ENCODE assay signal across 11 cellular contexts in the genomic region with DNA sequence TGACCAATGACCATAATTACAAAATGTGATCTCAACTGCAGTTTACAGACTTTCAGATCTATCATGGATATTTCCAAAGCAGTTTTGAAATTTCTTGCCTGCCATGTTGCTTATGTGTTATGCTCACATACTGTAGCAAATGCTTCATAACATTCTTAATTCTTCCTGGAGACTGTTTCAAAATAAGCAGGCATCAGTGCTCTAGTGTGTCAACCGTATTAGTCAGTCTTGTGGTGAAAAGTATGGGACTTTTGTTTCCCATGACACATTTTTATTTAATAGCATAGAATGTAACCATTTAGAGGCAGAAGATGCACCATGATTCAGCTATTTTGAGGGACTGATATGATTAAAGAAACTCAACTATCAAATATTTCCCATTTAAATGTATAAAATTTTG. TPM values are rescaled to one million over a fixed set of nuclear protein-coding genes. Genes with fewer than 3 reads are reported as not detected.
DNase-seq lines count a peak whose midpoint lies in the region; ATAC-seq and TF ChIP-seq lines count a peak whose summit lies in the region.
"Had no signal": no experiment of that assay in that cellular context is flagged by ENCODE, and none has a peak within 500 bp of the region (broad histone marks: within the 10 kb centered on the region; RNA-seq: fewer than 3 reads in every experiment).

No MANE protein-coding gene starts in this region.

- no peaks in the 10 kb centered on the region for H4K20me1 ChIP-seq in PC-9 (ENCODE audit: insufficient read depth)

- no peaks in the 10 kb centered on the region for H3K9me2 ChIP-seq in PC-9 (ENCODE audit: insufficient read depth)

- peak overlapping the region; percentile 86; the same call in 1 of the 2 replicates for H3K4me3 ChIP-seq in PC-9
- H3K4me3 ChIP-seq in dorsolateral prefrontal cortex: peak overlapping the region in 24 of 59 donors; percentile 6 to 82 (median 76)

- CTCF ChIA-PET in PC-9 (lab: Charles Lee): interaction anchor here (0.5 to 1.0 kb wide), 3 partner anchors 93 to 1155 kb away, joined by 3 to 11 read pairs (median 4); a partner anchor contains a TSS
- CTCF ChIA-PET in activated CD8-positive, alpha-beta T cell treated with anti-CD3 and anti-CD28 coated beads for 36 hours (lab: Charles Lee): interaction anchor here (1.8 kb wide), 1 partner anchor 90 kb away, joined by 4 read pairs; no protein-coding TSS in a partner anchor

- POLR2A ChIA-PET in PC-9 (lab: Charles Lee; ENCODE audit: unreplicated experiment): no interaction called here
- POLR2A ChIA-PET in activated CD8-positive, alpha-beta T cell treated with anti-CD3 and anti-CD28 coated beads for 36 hours (lab: Charles Lee): no interaction called here

- H3F3A ChIP-seq in PC-9 (ENCODE audit: insufficient read depth, low read depth): peaks cover 20% of the 10 kb centered on the region

- H3K4me1 ChIP-seq in PC-9 (replicated peaks; ENCODE audit: insufficient read depth): peaks cover 30% of the 10 kb centered on the region

- TF ChIP-seq CTCF in PC-9 (conservative IDR thresholded peaks at IDR 0.05): no peak
- TF ChIP-seq CTCF in dorsolateral prefrontal cortex (IDR thresholded peaks at IDR 0.05 in 54 of 56, conservative IDR thresholded peaks at IDR 0.05 in 2 of 56; ENCODE audit: low read depth in 1 of 56, partially characterized antibody in 56 of 56): no peak
- TF ChIP-seq CTCF in osteocyte (IDR thresholded peaks at IDR 0.05): no peak
- no peak for TF ChIP-seq CTCF in activated CD8-positive, alpha-beta T cell treated with anti-CD3 and anti-CD28 coated beads for 36 hours (IDR thresholded peaks at IDR 0.05)

- H3K4me2 ChIP-seq in PC-9: peak overlapping the region; percentile 97

- H3K4me1 Mint-ChIP-seq in osteocyte (ENCODE audit: unreplicated experiment): peaks cover 22% of the 10 kb centered on the region
- peaks cover 4% of the 10 kb centered on the region for H3K4me1 Mint-ChIP-seq in activated CD8-positive, alpha-beta T cell treated with anti-CD3 and anti-CD28 coated beads for 36 hours (ENCODE audit: low read depth)

- H3K9me3 ChIP-seq in PC-9 (ENCODE audit: insufficient read depth, low read depth): no peaks in the 10 kb centered on the region; the same call in 1 of the 2 replicates

- H3K79me2 ChIP-seq in PC-9 (ENCODE audit: low read depth): peaks cover 39% of the 10 kb centered on the region

- intact Hi-C loops in PC-9 (cut with micrococcal nuclease; ENCODE audit: unreplicated experiment) (loop anchor here (10.0 kb wide), 1 partner anchor 247 kb away; no protein-coding TSS in a partner anchor), dorsolateral prefrontal cortex (cut with DNase I) (loop anchor here (5.0 to 10.0 kb wide), 2 partner anchors 177 to 224 kb away; a partner anchor contains a TSS), posterior cingulate gyrus (cut with DNase I) (loop anchor here (5.0 kb wide), 1 partner anchor 224 kb away; a partner anchor contains a TSS)
- intact Hi-C loops in activated CD8-positive, alpha-beta T cell treated with anti-CD3 and anti-CD28 coated beads for 36 hours (cut with micrococcal nuclease): no loop called here

- H3K4me3 Mint-ChIP-seq in osteocyte (ENCODE audit: unreplicated experiment): peak overlapping the region; percentile 67
- no peak overlapping the region for H3K4me3 Mint-ChIP-seq in activated CD8-positive, alpha-beta T cell treated with anti-CD3 and anti-CD28 coated beads for 36 hours

- no TSS peak for BruUV-seq in PC-9 (replicated peaks; lab: Mats Ljungman, UMichigan)

- peak overlapping the region; percentile 63 for H3K27ac Mint-ChIP-seq in osteocyte (ENCODE audit: unreplicated experiment)
- H3K27ac Mint-ChIP-seq in activated CD8-positive, alpha-beta T cell treated with anti-CD3 and anti-CD28 coated beads for 36 hours: no peak overlapping the region

- H2AFZ ChIP-seq in PC-9: no peak overlapping the region; the same call in 1 of the 2 replicates

- ATAC-seq in HG03457 (IDR thresholded peaks at IDR 0.05; ENCODE audit: unreplicated experiment): no peak
- no peak for ATAC-seq in activated CD8-positive, alpha-beta T cell treated with anti-CD3 and anti-CD28 coated beads for 36 hours
- no peak for ATAC-seq in GM21423 (IDR thresholded peaks at IDR 0.05; ENCODE audit: unreplicated experiment)

- H3K36me3 Mint-ChIP-seq in osteocyte (ENCODE audit: unreplicated experiment): no peaks in the 10 kb centered on the region
- no peaks in the 10 kb centered on the region for H3K36me3 Mint-ChIP-seq in activated CD8-positive, alpha-beta T cell treated with anti-CD3 and anti-CD28 coated beads for 36 hours (ENCODE audit: low read depth)

- DNase-seq in ELR (ENCODE audit: low read depth) (peak; percentile 96), PC-9 (peak in 1 of 2 experiments; percentile 91), dorsolateral prefrontal cortex (no peak), osteocyte (ENCODE audit: extremely low spot score, unreplicated experiment) (no peak), posterior cingulate gyrus (no peak)
- DNase-seq in activated CD8-positive, alpha-beta T cell treated with anti-CD3 and anti-CD28 coated beads for 36 hours: no peak
- DNase-seq: NCI-H2081, nucleus accumbens, RPMI8226 had no signal

- H3K36me3 ChIP-seq in PC-9 (ENCODE audit: low read depth): no peaks in the 10 kb centered on the region

- H3K27me3 Mint-ChIP-seq in osteocyte (ENCODE audit: unreplicated experiment): no peaks in the 10 kb centered on the region
- H3K27me3 Mint-ChIP-seq in activated CD8-positive, alpha-beta T cell treated with anti-CD3 and anti-CD28 coated beads for 36 hours: peaks cover 51% of the 10 kb centered on the region

- H3K9me3 Mint-ChIP-seq in osteocyte (ENCODE audit: unreplicated experiment): no peaks in the 10 kb centered on the region
- H3K9me3 Mint-ChIP-seq in activated CD8-positive, alpha-beta T cell treated with anti-CD3 and anti-CD28 coated beads for 36 hours: no peaks in the 10 kb centered on the region

- H3K27ac ChIP-seq in PC-9 (peak overlapping the region; percentile 94), dorsolateral prefrontal cortex (peak overlapping the region in 56 of 59 donors; percentile 3 to 96 (median 91))

- no peaks in the 10 kb centered on the region for H3K27me3 ChIP-seq in PC-9 (ENCODE audit: insufficient read depth, low read depth)
- H3K27me3 ChIP-seq in dorsolateral prefrontal cortex: peaks cover 0 to 7% (median 0%) of the 10 kb centered on the region in 45 donors

RNA-seq across cellular contexts. Expression of a gene that starts 1.7 kb away (rescaled TPM):
- total RNA-seq in PC-9 (2021) (14.8 and 24.2 TPM in 2 replicates), dorsolateral prefrontal cortex (10 to 100 TPM in 119 of 120 experiments, 1 to 10 TPM in 1; 8.8 to 27.8 (median 19.1) TPM), osteocyte (1.6 and 2.1 TPM in 2 replicates)
- not detected for total RNA-seq in activated CD8-positive, alpha-beta T cell treated with anti-CD3 and anti-CD28 coated beads for 36 hours
